ENCODE assay signal across 8 cellular contexts in the genomic region with DNA sequence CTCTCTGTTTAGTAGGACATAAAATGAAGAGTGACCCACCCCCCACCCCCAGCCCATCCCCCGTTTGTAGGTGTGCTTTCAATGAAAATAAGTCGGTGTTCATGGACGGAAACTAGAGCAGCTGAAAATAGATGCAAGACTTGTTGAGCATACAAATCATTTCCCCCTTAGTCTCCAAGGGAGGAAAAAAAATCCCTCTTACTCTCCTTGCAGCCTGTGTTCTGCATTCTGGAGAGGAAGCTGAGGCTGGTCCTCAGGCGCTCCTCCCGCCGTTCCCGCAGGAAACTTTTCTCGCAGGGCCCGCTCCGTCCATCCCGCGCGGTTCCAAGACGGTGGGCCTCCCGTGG.
DNase-seq lines count a peak whose midpoint lies in the region; TF ChIP-seq lines count a peak whose summit lies in the region.

No MANE protein-coding gene starts in this region.

- no peak for TF ChIP-seq POLR2A in erythroblast (IDR thresholded peaks at IDR 0.05; ENCODE audit: low read length)

- peak overlapping the region; percentile 19 for H3K4me3 ChIP-seq in GM12875 (ENCODE audit: low read depth, low read length)
- peak overlapping the region; percentile 84 for H3K4me3 ChIP-seq in SK-N-MC
- peak overlapping the region; percentile 58 for H3K4me3 ChIP-seq in retinal pigment epithelial cell (ENCODE audit: low read length)

- no peaks in the 10 kb centered on the region for H3K36me3 ChIP-seq in SK-N-MC (ENCODE audit: insufficient read depth, low read length)

- peaks cover 5% of the 10 kb centered on the region for H3K27me3 Mint-ChIP-seq in glutamatergic neuron (ENCODE audit: unreplicated experiment)

- no peak overlapping the region for H3K27ac Mint-ChIP-seq in glutamatergic neuron (ENCODE audit: unreplicated experiment)

- H3K9ac ChIP-seq in SK-N-MC (ENCODE audit: insufficient read length), result peak overlapping the region; percentile 43

- DNase-seq in SK-N-MC (ENCODE audit: low read depth, low spot score), result no peak
- DNase-seq in glutamatergic neuron, result no peak
- no peak for DNase-seq in retinal pigment epithelial cell (ENCODE audit: low read depth)
- no peak for DNase-seq in erythroblast (lab: John Stamatoyannopoulos, UW)
- no peak for DNase-seq in NCI-H524 treated with DMSO at 0.1 percent for 48 hours (lab: John Stamatoyannopoulos, UW)
- no peak for DNase-seq in kidney glomerular epithelial cell (lab: John Stamatoyannopoulos, UW)
- no peak for DNase-seq in DMS79 (lab: John Stamatoyannopoulos, UW)

- H3K9me3 Mint-ChIP-seq in glutamatergic neuron (ENCODE audit: unreplicated experiment), result no peaks in the 10 kb centered on the region

- TF ChIP-seq CTCF in GM12875 (IDR thresholded peaks at IDR 0.05; ENCODE audit: borderline replicate concordance, insufficient read depth, low read depth, low read length) (no peak), glutamatergic neuron (IDR thresholded peaks at IDR 0.05; ENCODE audit: partially characterized antibody, unreplicated experiment) (no peak), retinal pigment epithelial cell (conservative IDR thresholded peaks at IDR 0.05; ENCODE audit: low read depth, low read length) (no peak)

- H3K27ac ChIP-seq in SK-N-MC, result no peak overlapping the region

- H3K9me3 ChIP-seq in SK-N-MC (ENCODE audit: low read depth, low read length), result no peaks in the 10 kb centered on the region

- H3K4me1 Mint-ChIP-seq in glutamatergic neuron (ENCODE audit: low read depth, unreplicated experiment), result peaks cover 6% of the 10 kb centered on the region

- peak overlapping the region; percentile 74 for H3K4me3 Mint-ChIP-seq in glutamatergic neuron (ENCODE audit: unreplicated experiment)

- no peaks in the 10 kb centered on the region for H3K36me3 Mint-ChIP-seq in glutamatergic neuron (ENCODE audit: unreplicated experiment)

Comparison
In these comparisons a context has a peak if more than half of its experiments do, and no peak if none do; other contexts are left out.
1. H3K4me3 ChIP-seq: peak in every context shown above with its lines; median percentile 84 in SK-N-MC; 58 in retinal pigment epithelial cell; 19 in GM12875.